Comparison of ENCODE assay signal across 23 cellular contexts in genomic region chr1:20445956-20446355, GRCh38.
"Had no signal": no experiment of that assay in that cellular context is flagged by ENCODE, and none has a peak within 500 bp of the region (broad histone marks: within the 10 kb centered on the region; RNA-seq: fewer than 3 reads in every experiment).

No MANE protein-coding gene starts in this region.

- H3K36me3 ChIP-seq: breast epithelium had no signal

- H3K4me3 Mint-ChIP-seq: activated CD4-positive, alpha-beta memory T cell treated with anti-CD3 and anti-CD28 coated beads for 36 hours; activated CD4-positive, alpha-beta T cell treated with anti-CD3 and anti-CD28 coated beads, Interleukin-2, amount 10 ng/mL, durations not matched to agents 7 days and 5 days; activated naive CD4-positive, alpha-beta T cell treated with anti-CD3 and anti-CD28 coated beads, Interleukin-2, amount 10 ng/mL, durations not matched to agents 7 days and 5 days; activated naive CD8-positive, alpha-beta T cell treated with anti-CD3 and anti-CD28 coated beads for 36 hours; activated T-cell treated with anti-CD3 and anti-CD28 coated beads, Interleukin-2, amount 50 U/mL, for 4 hours; central memory CD8-positive, alpha-beta T cell; IgD-negative memory B cell; T-helper 1 cell treated with Interleukin-12 subunit alpha and Interleukin-12 subunit beta and Interleukin-4 antibody, amounts not matched to agents 30 μg/mL and 1 μg/mL, for 36 hours; WTC11 had no signal

- DNase-seq: activated CD4-positive, alpha-beta memory T cell treated with anti-CD3 and anti-CD28 coated beads for 36 hours; activated CD4-positive, alpha-beta T cell treated with anti-CD3 and anti-CD28 coated beads, Interleukin-2, amount 10 ng/mL, durations not matched to agents 7 days and 5 days; activated CD8-positive, alpha-beta memory T cell treated with anti-CD3 and anti-CD28 coated beads for 24 hours; activated gamma-delta T cell treated with Interleukin-2 at 50 U/mL for 16 hours; activated naive CD4-positive, alpha-beta T cell treated with anti-CD3 and anti-CD28 coated beads, Interleukin-2, amount 10 ng/mL, durations not matched to agents 7 days and 5 days; activated naive CD8-positive, alpha-beta T cell treated with anti-CD3 and anti-CD28 coated beads for 36 hours; activated T-cell treated with anti-CD3 and anti-CD28 coated beads, Interleukin-2, amount 50 U/mL, for 4 hours; KG1; NCI-H1092; NCI-H1417; NCI-H1930; NCI-H2171 treated with DMSO at 0.1 percent for 48 hours; NCI-H345; NCI-H510A; NCI-H526 treated with DMSO at 0.1 percent for 48 hours; NK-92 treated with Interleukin-12 subunit alpha and Interleukin-12 subunit beta, amount 100 ng/mL, for 24 hours; SHP77 treated with DMSO at 0.1 percent for 48 hours had no signal

- H3K36me3 Mint-ChIP-seq: activated CD4-positive, alpha-beta memory T cell treated with anti-CD3 and anti-CD28 coated beads for 36 hours; activated naive CD4-positive, alpha-beta T cell treated with anti-CD3 and anti-CD28 coated beads, Interleukin-2, amount 10 ng/mL, durations not matched to agents 7 days and 5 days; activated naive CD8-positive, alpha-beta T cell treated with anti-CD3 and anti-CD28 coated beads for 36 hours; IgD-negative memory B cell; WTC11 had no signal

- H3K9me3 Mint-ChIP-seq: activated CD4-positive, alpha-beta memory T cell treated with anti-CD3 and anti-CD28 coated beads for 36 hours; activated CD4-positive, alpha-beta T cell treated with anti-CD3 and anti-CD28 coated beads, Interleukin-2, amount 10 ng/mL, durations not matched to agents 7 days and 5 days; activated naive CD4-positive, alpha-beta T cell treated with anti-CD3 and anti-CD28 coated beads, Interleukin-2, amount 10 ng/mL, durations not matched to agents 7 days and 5 days; activated naive CD8-positive, alpha-beta T cell treated with anti-CD3 and anti-CD28 coated beads for 36 hours; activated T-cell treated with anti-CD3 and anti-CD28 coated beads, Interleukin-2, amount 50 U/mL, for 4 hours; central memory CD8-positive, alpha-beta T cell; IgD-negative memory B cell; T-helper 1 cell treated with Interleukin-12 subunit alpha and Interleukin-12 subunit beta and Interleukin-4 antibody, amounts not matched to agents 30 μg/mL and 1 μg/mL, for 36 hours; WTC11 had no signal

- H3K4me1 ChIP-seq: breast epithelium had no signal

- FAIRE-seq: RCC 7860 had no signal

- H3K9me3 ChIP-seq: breast epithelium had no signal

- H3K4me3 ChIP-seq: breast epithelium had no signal

- H3K27ac Mint-ChIP-seq: activated CD4-positive, alpha-beta memory T cell treated with anti-CD3 and anti-CD28 coated beads for 36 hours; activated CD4-positive, alpha-beta T cell treated with anti-CD3 and anti-CD28 coated beads, Interleukin-2, amount 10 ng/mL, durations not matched to agents 7 days and 5 days; activated naive CD4-positive, alpha-beta T cell treated with anti-CD3 and anti-CD28 coated beads, Interleukin-2, amount 10 ng/mL, durations not matched to agents 7 days and 5 days; activated naive CD8-positive, alpha-beta T cell treated with anti-CD3 and anti-CD28 coated beads for 36 hours; IgD-negative memory B cell; T-helper 1 cell treated with Interleukin-12 subunit alpha and Interleukin-12 subunit beta and Interleukin-4 antibody, amounts not matched to agents 30 μg/mL and 1 μg/mL, for 36 hours; WTC11 had no signal

- H3K4me1 Mint-ChIP-seq: activated CD4-positive, alpha-beta T cell treated with anti-CD3 and anti-CD28 coated beads, Interleukin-2, amount 10 ng/mL, durations not matched to agents 7 days and 5 days; activated naive CD4-positive, alpha-beta T cell treated with anti-CD3 and anti-CD28 coated beads, Interleukin-2, amount 10 ng/mL, durations not matched to agents 7 days and 5 days; activated naive CD8-positive, alpha-beta T cell treated with anti-CD3 and anti-CD28 coated beads for 36 hours; central memory CD8-positive, alpha-beta T cell had no signal

- H3K27me3 ChIP-seq: breast epithelium had no signal

- H3K27ac ChIP-seq: breast epithelium had no signal
